30 cellular contexts compared by ENCODE assay signal in the genomic region with DNA sequence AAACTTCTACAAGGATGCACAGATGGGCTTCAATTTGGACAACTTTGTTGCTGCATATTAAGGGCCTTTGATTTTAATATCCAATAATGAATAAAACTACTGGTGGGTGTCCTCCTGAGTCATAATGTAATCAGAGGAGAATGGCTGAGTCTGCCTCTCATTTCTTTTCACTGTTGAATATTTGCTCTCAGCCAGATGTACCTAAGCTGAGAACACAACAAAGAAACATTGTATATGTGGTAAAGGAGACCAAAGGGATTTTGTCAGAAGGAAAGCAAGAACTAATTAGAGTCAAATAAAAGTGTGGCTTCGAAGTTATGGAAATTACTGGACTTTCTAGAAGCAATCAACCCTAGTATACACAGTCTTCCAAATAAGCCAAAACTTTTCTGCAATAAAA.
"Had no signal": no experiment of that assay in that cellular context is flagged by ENCODE, and none has a peak within 500 bp of the region (broad histone marks: within the 10 kb centered on the region; RNA-seq: fewer than 3 reads in every experiment).

No MANE protein-coding gene starts in this region.

- H3K9me3 Mint-ChIP-seq: activated CD4-positive, alpha-beta memory T cell treated with anti-CD3 and anti-CD28 coated beads, Interleukin-2, amount 10 ng/mL, durations not matched to agents 7 days and 5 days; activated CD4-positive, alpha-beta T cell treated with anti-CD3 and anti-CD28 coated beads, Interleukin-2, amount 10 ng/mL, durations not matched to agents 7 days and 5 days; activated naive CD4-positive, alpha-beta T cell treated with anti-CD3 and anti-CD28 coated beads for 36 hours; activated naive CD8-positive, alpha-beta T cell treated with anti-CD3 and anti-CD28 coated beads, Interleukin-2, amount 10 ng/mL, durations not matched to agents 7 days and 5 days; activated T-helper 17 cell treated with anti-CD3 and anti-CD28 coated beads, Interleukin-2, amount 50 U/mL, for 72 hours; brain; T-cell had no signal

- H3K36me3 ChIP-seq: adrenal gland had no signal

- FAIRE-seq: TTC549 had no signal

- H3K27me3 ChIP-seq: adrenal gland had no signal

- DNase-seq: activated CD4-positive, alpha-beta memory T cell treated with anti-CD3 and anti-CD28 coated beads, Interleukin-2, amount 10 ng/mL, durations not matched to agents 7 days and 5 days; activated CD4-positive, alpha-beta T cell treated with anti-CD3 and anti-CD28 coated beads, Interleukin-2, amount 10 ng/mL, durations not matched to agents 7 days and 5 days; activated CD4-positive, CD25-positive, alpha-beta regulatory T cell; activated gamma-delta T cell; activated naive CD4-positive, alpha-beta T cell treated with anti-CD3 and anti-CD28 coated beads for 36 hours; activated naive CD8-positive, alpha-beta T cell treated with anti-CD3 and anti-CD28 coated beads, Interleukin-2, amount 10 ng/mL, durations not matched to agents 7 days and 5 days; activated T-cell treated with anti-CD3 and anti-CD28 coated beads for 4 hours; activated T-cell treated with anti-CD3 and anti-CD28 coated beads, Interleukin-2, amount 50 U/mL, for 48 hours; adrenal gland; anterior cingulate cortex; Karpas-422; NCI-H1048; NCI-H146; NCI-H187 treated with DMSO at 0.1 percent for 48 hours; NCI-H2107; NCI-H2171 treated with DMSO at 0.1 percent for 48 hours; NCI-H226; NCI-H526; NCI-H774; RPMI8226; T-cell; T-helper 2 cell; T1000 had no signal

- H3K27ac ChIP-seq: adrenal gland, SK-N-MC, VCaP had no signal

- H3K36me3 Mint-ChIP-seq: activated naive CD8-positive, alpha-beta T cell treated with anti-CD3 and anti-CD28 coated beads, Interleukin-2, amount 10 ng/mL, durations not matched to agents 7 days and 5 days; brain; T-cell had no signal

- H3K9me3 ChIP-seq: adrenal gland had no signal

- ATAC-seq: activated T-helper 17 cell treated with anti-CD3 and anti-CD28 coated beads, Interleukin-2, amount 50 U/mL, for 72 hours; Panc1; Right ventricle myocardium inferior; T-cell had no signal

- H3K4me3 ChIP-seq: adrenal gland, SK-N-MC had no signal

- H3K27ac Mint-ChIP-seq: activated CD4-positive, alpha-beta memory T cell treated with anti-CD3 and anti-CD28 coated beads, Interleukin-2, amount 10 ng/mL, durations not matched to agents 7 days and 5 days; activated CD4-positive, alpha-beta T cell treated with anti-CD3 and anti-CD28 coated beads, Interleukin-2, amount 10 ng/mL, durations not matched to agents 7 days and 5 days; activated naive CD4-positive, alpha-beta T cell treated with anti-CD3 and anti-CD28 coated beads for 36 hours; activated naive CD8-positive, alpha-beta T cell treated with anti-CD3 and anti-CD28 coated beads, Interleukin-2, amount 10 ng/mL, durations not matched to agents 7 days and 5 days; activated T-helper 17 cell treated with anti-CD3 and anti-CD28 coated beads, Interleukin-2, amount 50 U/mL, for 72 hours; brain; T-cell had no signal
